Comparison of ENCODE assay signal across 21 cellular contexts in the genomic region with DNA sequence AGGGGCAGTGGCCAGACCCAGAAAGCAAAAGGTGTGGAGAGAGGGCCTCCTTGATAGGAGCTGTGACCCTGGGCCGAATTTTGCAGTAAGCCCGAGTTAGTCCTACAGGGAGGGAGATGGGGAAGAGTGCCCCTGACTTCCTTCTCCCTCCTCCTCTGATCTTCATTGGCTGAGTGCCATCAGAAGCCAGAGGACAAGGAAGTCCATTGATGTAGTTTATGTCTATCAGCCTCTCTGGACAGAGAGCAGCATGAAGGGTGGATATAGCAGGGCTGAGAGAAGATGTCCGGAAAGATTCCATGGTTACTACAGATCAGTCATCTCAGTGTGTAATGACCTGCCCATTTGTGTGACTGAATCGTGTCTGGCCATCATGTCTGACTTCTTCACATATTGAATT.
"Had no signal": no experiment of that assay in that cellular context is flagged by ENCODE, and none has a peak within 500 bp of the region (broad histone marks: within the 10 kb centered on the region; RNA-seq: fewer than 3 reads in every experiment).

No MANE protein-coding gene starts in this region.

- H3K4me1 ChIP-seq: esophagus muscularis mucosa, foreskin keratinocyte, gastrocnemius medialis, left lung, lower lobe of right lung had no signal

- H3K4me3 ChIP-seq: coronary artery, dorsolateral prefrontal cortex, esophagus muscularis mucosa, gastrocnemius medialis, hepatocyte, left lung, lower lobe of right lung had no signal

- H3K9me3 ChIP-seq: gastrocnemius medialis had no signal

- ATAC-seq: foreskin keratinocyte, gastrocnemius medialis, left lung, left ventricle myocardium superior, lower lobe of right lung had no signal

- DNase-seq: dermis blood vessel endothelial cell; dorsolateral prefrontal cortex; effector CD4-positive, alpha-beta T cell; effector memory CD4-positive, alpha-beta T cell; foreskin keratinocyte; gastrocnemius medialis; glutamatergic neuron; head of caudate nucleus; hypothalamus; immature natural killer cell; islet precursor cell; kidney; kidney glomerular epithelial cell; left lung; left ventricle myocardium superior; lower lobe of right lung; mesenchymal stem cell; naive B cell had no signal

- H3K36me3 ChIP-seq: esophagus muscularis mucosa, gastrocnemius medialis, left lung, lower lobe of right lung had no signal
